In genomic region chr10:62058896-62059423, GRCh38 we compare ENCODE assay signal across 11 cellular contexts.
DNase-seq lines count a peak whose midpoint lies in the region; ATAC-seq and TF ChIP-seq lines count a peak whose summit lies in the region.
"Had no signal": no experiment of that assay in that cellular context is flagged by ENCODE, and none has a peak within 500 bp of the region (broad histone marks: within the 10 kb centered on the region; RNA-seq: fewer than 3 reads in every experiment).

No MANE protein-coding gene starts in this region.

- TF ChIP-seq CTCF in left ventricle myocardium inferior (IDR thresholded peaks at IDR 0.05; ENCODE audit: borderline replicate concordance) (no peak), uterus (IDR thresholded peaks at IDR 0.05) (no peak), foreskin fibroblast (IDR thresholded peaks at IDR 0.05; ENCODE audit: low read depth, low read length) (no peak)

- H3K36me3 ChIP-seq in left ventricle myocardium inferior (peaks cover 20% of the 10 kb centered on the region), uterus (no peaks in the 10 kb centered on the region)

- H3K36me3 Mint-ChIP-seq in activated T-helper 17 cell treated with anti-CD3 and anti-CD28 coated beads, Interleukin-2, amount 50 U/mL, for 72 hours (ENCODE audit: low read depth) = peaks cover 100% of the 10 kb centered on the region
- H3K36me3 Mint-ChIP-seq in naive B cell = peaks cover 64 to 81% of the 10 kb centered on the region in 2 donors

- H3K27me3 ChIP-seq in left ventricle myocardium inferior (ENCODE audit: low read depth) (no peaks in the 10 kb centered on the region), uterus (no peaks in the 10 kb centered on the region)

- peaks cover 99% of the 10 kb centered on the region for H3K4me1 ChIP-seq in left ventricle myocardium inferior
- H3K4me1 ChIP-seq in uterus = peaks cover 0 to 13% of the 10 kb centered on the region in 2 donors

- H3K9me3 Mint-ChIP-seq in activated T-helper 17 cell treated with anti-CD3 and anti-CD28 coated beads, Interleukin-2, amount 50 U/mL, for 72 hours = no peaks in the 10 kb centered on the region
- peaks cover 0 to 13% (median 4%) of the 10 kb centered on the region in 7 donors for H3K9me3 Mint-ChIP-seq in naive B cell

- H3K27ac ChIP-seq in left ventricle myocardium inferior (replicated peaks) = peak overlapping the region; percentile 94
- peak overlapping the region; percentile 90 to 99 for H3K27ac ChIP-seq in uterus

- peak overlapping the region; percentile 62 for H3K27ac Mint-ChIP-seq in activated T-helper 17 cell treated with anti-CD3 and anti-CD28 coated beads, Interleukin-2, amount 50 U/mL, for 72 hours
- peak overlapping the region in 5 of 6 donors; percentile 20 to 74 (median 54) for H3K27ac Mint-ChIP-seq in naive B cell

- DNase-seq in left ventricle myocardium inferior (no peak), left ventricle myocardium superior (no peak), naive B cell (no peak), uterus (no peak), foreskin fibroblast (no peak)
- DNase-seq: activated CD4-positive, CD25-positive, alpha-beta regulatory T cell treated with anti-CD3 and anti-CD28 coated beads, Interleukin-2, amount 50 U/mL, for 72 hours; NCI-H1417 treated with DMSO at 0.1 percent for 48 hours had no signal

- peak overlapping the region; percentile 68 for H3K4me3 ChIP-seq in left ventricle myocardium inferior
- peak overlapping the region in 1 of 2 donors; percentile 66 for H3K4me3 ChIP-seq in uterus
- peak overlapping the region in 1 of 2 donors; percentile 75 for H3K4me3 ChIP-seq in foreskin fibroblast (ENCODE audit: low read depth in 1 of 2, low read length in 2 of 2)

- H3K27me3 Mint-ChIP-seq in activated T-helper 17 cell treated with anti-CD3 and anti-CD28 coated beads, Interleukin-2, amount 50 U/mL, for 72 hours = no peaks in the 10 kb centered on the region
- no peaks in the 10 kb centered on the region for H3K27me3 Mint-ChIP-seq in naive B cell

- peak overlapping the region; percentile 98 for H3K4me3 Mint-ChIP-seq in activated T-helper 17 cell treated with anti-CD3 and anti-CD28 coated beads, Interleukin-2, amount 50 U/mL, for 72 hours
- peak overlapping the region in 6 of 8 donors; percentile 12 to 64 (median 27) for H3K4me3 Mint-ChIP-seq in naive B cell

- ATAC-seq in left ventricle myocardium superior (no peak), naive B cell (ENCODE audit: low read depth in 2 of 2) (no peak), GM21528 (IDR thresholded peaks at IDR 0.05; ENCODE audit: low FRiP score, unreplicated experiment) (no peak), GM18505 (IDR thresholded peaks at IDR 0.05; ENCODE audit: unreplicated experiment) (no peak)
- no peak for ATAC-seq in activated T-helper 17 cell treated with anti-CD3 and anti-CD28 coated beads, Interleukin-2, amount 50 U/mL, for 72 hours (replicated peaks)
- ATAC-seq: esophagus mucosa had no signal

- no peaks in the 10 kb centered on the region for H3K9me3 ChIP-seq in left ventricle myocardium inferior (replicated peaks)
- H3K9me3 ChIP-seq in uterus = no peaks in the 10 kb centered on the region

- TF ChIP-seq POLR2A in uterus (IDR thresholded peaks at IDR 0.05) = no peak
- TF ChIP-seq POLR2A in GM18505 (IDR thresholded peaks at IDR 0.05; ENCODE audit: borderline replicate concordance, extremely low read depth, insufficient read depth, insufficient read length) = no peak

- intact Hi-C loops in left ventricle myocardium inferior (cut with micrococcal nuclease) (no loop called here), left ventricle myocardium superior (cut with micrococcal nuclease) (no loop called here), uterus (cut with DNase I; ENCODE audit: low total_unique reads) (no loop called here)

- H3K4me1 Mint-ChIP-seq in activated T-helper 17 cell treated with anti-CD3 and anti-CD28 coated beads, Interleukin-2, amount 50 U/mL, for 72 hours = peaks cover 75% of the 10 kb centered on the region
- peaks cover 63 to 90% (median 69%) of the 10 kb centered on the region in 3 donors for H3K4me1 Mint-ChIP-seq in naive B cell
